Comparison of ENCODE assay signal across 1 cellular context in the genomic region with DNA sequence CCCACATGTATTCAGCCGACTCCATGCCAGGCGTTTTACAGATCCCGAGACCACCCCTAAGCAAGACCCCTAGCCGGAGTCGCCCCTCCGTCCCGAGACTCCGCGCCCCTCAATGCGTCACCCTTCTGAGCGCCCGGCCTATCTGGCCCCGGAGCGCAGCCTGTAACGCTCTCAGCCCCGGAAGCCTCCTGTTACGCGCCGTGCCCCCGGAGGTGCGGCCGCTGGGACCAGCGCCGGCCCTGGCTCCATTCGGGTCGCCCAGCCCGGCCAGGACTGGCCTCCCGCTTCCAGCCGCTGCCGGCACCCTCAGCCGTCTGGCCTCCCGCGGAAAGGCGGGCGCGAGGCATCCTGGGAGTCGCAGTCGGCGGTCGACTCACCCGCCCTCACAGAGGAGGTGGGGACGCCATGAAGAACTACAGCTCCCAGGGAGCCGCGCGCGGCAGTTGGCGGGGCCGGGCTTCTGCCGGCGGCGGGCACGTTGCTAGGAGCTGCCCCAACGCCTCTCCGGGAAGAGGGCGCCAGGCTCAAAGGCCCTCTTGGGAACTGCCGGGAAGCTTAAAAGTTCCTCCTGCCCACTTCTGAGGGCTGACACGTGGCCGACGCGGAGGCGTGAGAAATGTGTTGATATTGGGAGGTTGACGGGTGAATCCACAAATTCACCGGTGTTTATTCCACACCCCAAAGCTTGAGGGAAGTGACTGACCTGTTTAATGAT.
TF ChIP-seq lines count a peak whose summit lies in the region.

A gene with protein sequence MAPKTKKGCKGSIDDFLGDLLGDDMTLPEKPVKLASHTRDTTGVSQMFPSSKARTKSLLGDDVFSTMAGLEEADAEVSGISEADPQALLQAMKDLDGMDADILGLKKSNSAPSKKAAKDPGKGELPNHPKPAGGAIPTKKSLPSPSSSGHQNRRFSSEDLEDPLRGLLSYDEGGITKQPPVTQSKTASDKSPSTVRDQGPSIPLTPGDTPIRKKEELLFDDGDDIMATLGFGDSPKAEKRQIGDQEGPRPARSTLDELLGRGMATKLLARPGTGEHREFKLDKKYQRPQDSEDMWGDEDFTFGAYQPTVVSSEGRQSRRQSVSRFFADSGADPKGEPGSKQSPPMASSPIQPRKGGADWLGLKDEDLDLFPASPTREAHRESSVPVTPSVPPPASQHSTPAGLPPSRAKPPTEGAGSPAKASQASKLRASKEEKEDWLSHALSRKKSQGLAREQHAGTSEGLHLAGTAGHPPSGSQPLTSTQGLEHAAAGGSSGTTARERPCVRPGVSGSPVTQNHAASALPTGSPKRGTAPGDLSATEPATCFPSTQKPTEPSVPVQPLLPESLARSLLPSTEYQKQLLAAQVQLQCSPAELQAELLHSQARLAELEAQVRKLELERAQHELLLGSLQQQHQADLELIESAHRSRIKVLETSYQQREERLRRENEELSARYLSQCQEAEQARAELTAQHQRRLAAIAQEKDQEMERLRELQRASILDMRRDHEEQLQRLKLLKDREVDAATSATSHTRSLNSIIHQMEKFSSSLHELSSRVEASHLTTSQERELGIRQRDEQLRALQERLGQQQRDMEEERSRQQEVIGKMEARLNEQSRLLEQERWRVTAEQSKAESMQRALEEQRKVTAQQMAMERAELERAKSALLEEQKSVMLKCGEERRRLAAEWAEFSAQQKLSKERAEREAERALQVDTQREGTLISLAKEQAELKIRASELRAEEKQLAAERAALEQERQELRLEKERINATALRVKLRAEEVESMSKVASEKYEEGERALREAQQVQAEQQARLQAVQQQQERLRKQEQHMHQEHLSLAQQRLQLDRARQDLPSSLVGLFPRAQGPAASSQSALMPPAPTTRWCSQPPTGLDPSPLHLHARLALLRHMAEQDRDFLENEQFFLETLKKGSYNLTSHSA (minus strand): TSS at position 316 of the 715 bp plus-strand sequence. CDS start 2,893 bp downstream, outside the sequence.

TF ChIP-seq in IMR-90, 13 proteins besides CTCF, POLR2A, EP300 and RAD21:
- 0 out of 2 replicates have a peak, but pooled peaks have one; percentile 2 for TF ChIP-seq FOS (IDR thresholded peaks at IDR 0.05; ENCODE audit: low read depth, low read length)
- peak; percentile 91; the same call in 1 of the 2 replicates for TF ChIP-seq MAZ (IDR thresholded peaks at IDR 0.05; ENCODE audit: borderline replicate concordance, low read depth, low read length)
- no peak for TF ChIP-seq SMC3 (IDR thresholded peaks at IDR 0.05; ENCODE audit: low read depth, low read length)
- TF ChIP-seq, protein P1, sequence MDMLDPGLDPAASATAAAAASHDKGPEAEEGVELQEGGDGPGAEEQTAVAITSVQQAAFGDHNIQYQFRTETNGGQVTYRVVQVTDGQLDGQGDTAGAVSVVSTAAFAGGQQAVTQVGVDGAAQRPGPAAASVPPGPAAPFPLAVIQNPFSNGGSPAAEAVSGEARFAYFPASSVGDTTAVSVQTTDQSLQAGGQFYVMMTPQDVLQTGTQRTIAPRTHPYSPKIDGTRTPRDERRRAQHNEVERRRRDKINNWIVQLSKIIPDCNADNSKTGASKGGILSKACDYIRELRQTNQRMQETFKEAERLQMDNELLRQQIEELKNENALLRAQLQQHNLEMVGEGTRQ (IDR thresholded peaks at IDR 0.05; ENCODE audit: low read depth, low read length): peak; percentile 38; the same call in 1 of the 2 replicates
- TF ChIP-seq BHLHE40 (IDR thresholded peaks at IDR 0.05; ENCODE audit: low read depth, low read length): peak; percentile 44; the same call in 1 of the 2 replicates
- no peak for TF ChIP-seq NFE2L2 (IDR thresholded peaks at IDR 0.05; ENCODE audit: low read depth, low read length)
- peak; percentile 100 for TF ChIP-seq MXI1 (IDR thresholded peaks at IDR 0.05; ENCODE audit: borderline replicate concordance, low read depth, low read length)
